Comparison of ENCODE assay signal across 1 cellular context in genomic region chr9:24897826-24898225, GRCh38.
TF ChIP-seq lines count a peak whose summit lies in the region.

No MANE protein-coding gene starts in this region.

TF ChIP-seq in GM23338, 12 proteins besides CTCF, POLR2A, EP300 and RAD21 (continued from another document):
- TF ChIP-seq ZNF462 (CRISPR knock-in tag; IDR thresholded peaks at IDR 0.05) (no peak), ZNF331 (CRISPR knock-in tag; IDR thresholded peaks at IDR 0.05; ENCODE audit: low read depth) (no peak), ZNF114 (CRISPR knock-in tag; IDR thresholded peaks at IDR 0.05) (no peak), CREB1 (CRISPR knock-in tag; IDR thresholded peaks at IDR 0.05; ENCODE audit: low read depth) (no peak)
